Comparison of ENCODE assay signal across 9 cellular contexts in genomic region chr17:55348749-55349354, GRCh38.
A peak's percentile ranks its signal among the peaks of the same experiment; 100 is the strongest.
DNase-seq lines count a peak whose midpoint lies in the region; ATAC-seq and TF ChIP-seq lines count a peak whose summit lies in the region.
"Had no signal": no experiment of that assay in that cellular context is flagged by ENCODE, and none has a peak within 500 bp of the region (broad histone marks: within the 10 kb centered on the region; RNA-seq: fewer than 3 reads in every experiment).

No MANE protein-coding gene starts in this region.

- H3K27me3 Mint-ChIP-seq in HFFc6 (ENCODE audit: insufficient read depth) (peaks cover 4% of the 10 kb centered on the region), activated B cell treated with CpG ODN at 0.5 μM for 24 hours (peaks cover 5% of the 10 kb centered on the region)

- H3K4me1 ChIP-seq in lower lobe of right lung, result peaks cover 10% of the 10 kb centered on the region

- TF ChIP-seq CTCF in HFFc6 (IDR thresholded peaks at IDR 0.05) (peak; percentile 86), activated B cell treated with CpG ODN at 0.5 μM for 24 hours (IDR thresholded peaks at IDR 0.05) (peak; percentile 50), lower lobe of right lung (IDR thresholded peaks at IDR 0.05) (peak; percentile 82)

- no peaks in the 10 kb centered on the region for H3K27me3 ChIP-seq in lower lobe of right lung (ENCODE audit: low read depth)

- H3K4me3 Mint-ChIP-seq in HFFc6, result no peak overlapping the region
- H3K4me3 Mint-ChIP-seq in activated B cell treated with CpG ODN at 0.5 μM for 24 hours, result no peak overlapping the region
- H3K4me3 Mint-ChIP-seq: T-helper 1 cell treated with Interleukin-12 subunit alpha and Interleukin-12 subunit beta and Interleukin-4 antibody, amounts not matched to agents 30 μg/mL and 1 μg/mL, for 36 hours had no signal

- POLR2A ChIA-PET in activated B cell treated with CpG ODN at 0.5 μM for 24 hours (lab: Charles Lee), result no interaction called here

- H3K27ac Mint-ChIP-seq in HFFc6 (no peak overlapping the region), activated B cell treated with CpG ODN at 0.5 μM for 24 hours (no peak overlapping the region)
- H3K27ac Mint-ChIP-seq: T-helper 1 cell treated with Interleukin-12 subunit alpha and Interleukin-12 subunit beta and Interleukin-4 antibody, amounts not matched to agents 30 μg/mL and 1 μg/mL, for 36 hours had no signal

- no peaks in the 10 kb centered on the region for H3K36me3 Mint-ChIP-seq in HFFc6 (ENCODE audit: low read depth)
- no peaks in the 10 kb centered on the region for H3K36me3 Mint-ChIP-seq in activated B cell treated with CpG ODN at 0.5 μM for 24 hours (ENCODE audit: low read depth)

- H3K36me3 ChIP-seq in lower lobe of right lung, result no peaks in the 10 kb centered on the region

- no peaks in the 10 kb centered on the region for H3K9me3 ChIP-seq in lower lobe of right lung

- intact Hi-C loops in activated B cell treated with CpG ODN at 0.5 μM for 24 hours (cut with micrococcal nuclease) (loop anchor here (1.0 to 2.0 kb wide), 2 partner anchors 166 to 356 kb away; no protein-coding TSS in a partner anchor), lower lobe of right lung (cut with DNase I) (no loop called here)

- H3K9me3 Mint-ChIP-seq in HFFc6, result no peaks in the 10 kb centered on the region; the same call in 1 of the 2 replicates
- no peaks in the 10 kb centered on the region for H3K9me3 Mint-ChIP-seq in activated B cell treated with CpG ODN at 0.5 μM for 24 hours

- no peak overlapping the region for H3K4me3 ChIP-seq in lower lobe of right lung

- peaks cover 13% of the 10 kb centered on the region for H3K4me1 Mint-ChIP-seq in HFFc6 (ENCODE audit: low read depth)
- H3K4me1 Mint-ChIP-seq in activated B cell treated with CpG ODN at 0.5 μM for 24 hours, result peaks cover 3% of the 10 kb centered on the region

- ATAC-seq in activated B cell treated with CpG ODN at 0.5 μM for 24 hours (ENCODE audit: low read depth), result peak; percentile 37
- ATAC-seq in lower lobe of right lung, result peak; percentile 78 to 86
- no peak for ATAC-seq in stimulated activated naive CD8-positive, alpha-beta T cell treated with anti-CD3 and anti-CD28 coated beads, Interleukin-15, Interleukin-2, amounts not matched to agents 100 U/mL and 50 U/mL, for 24 hours
- no peak for ATAC-seq in GM19324 (IDR thresholded peaks at IDR 0.05; ENCODE audit: low FRiP score, unreplicated experiment)

- CTCF ChIA-PET in activated B cell treated with CpG ODN at 0.5 μM for 24 hours (lab: Charles Lee), result interaction anchor here (0.6 to 9.3 kb wide), 9 partner anchors 8 to 369 kb away, joined by 3 to 61 read pairs (median 4); no protein-coding TSS in a partner anchor

- no peak overlapping the region for H3K27ac ChIP-seq in lower lobe of right lung

- DNase-seq in DMS53 (lab: John Stamatoyannopoulos, UW), result peak; percentile 68
- peak; percentile 13 for DNase-seq in HFFc6
- DNase-seq in NCI-H2196 (lab: John Stamatoyannopoulos, UW; ENCODE audit: unreplicated experiment), result peak; percentile 65
- DNase-seq in activated B cell treated with CpG ODN at 0.5 μM for 24 hours, result no peak
- peak; percentile 63 for DNase-seq in dedifferentiated amniotic fluid mesenchymal stem cell (ENCODE audit: extremely low spot score)
- peak; percentile 52 for DNase-seq in lower lobe of right lung
- DNase-seq in stimulated activated naive CD8-positive, alpha-beta T cell treated with anti-CD3 and anti-CD28 coated beads, Interleukin-15, Interleukin-2, amounts not matched to agents 100 U/mL and 50 U/mL, for 24 hours, result peak; percentile 37

Comparison
In these comparisons a context has a peak if more than half of its experiments do, and no peak if none do; other contexts are left out.
1. ATAC-seq: peak in activated B cell treated with CpG ODN at 0.5 μM for 24 hours (single experiment) and lower lobe of right lung (2 of 2); none in stimulated activated naive CD8-positive, alpha-beta T cell treated with anti-CD3 and anti-CD28 coated beads, Interleukin-15, Interleukin-2, amounts not matched to agents 100 U/mL and 50 U/mL, for 24 hours (single experiment) and GM19324 (single experiment).
2. Peak in every context shown above with its lines, with median percentiles within 50 percentile points of each other: CTCF ChIP-seq.